32 cellular contexts compared by ENCODE assay signal in genomic region chrX:154739952-154740351, GRCh38. TPM values are rescaled to one million over a fixed set of nuclear protein-coding genes. Genes with fewer than 3 reads are reported as not detected.
A peak's percentile ranks its signal among the peaks of the same experiment; 100 is the strongest.
DNase-seq lines count a peak whose midpoint lies in the region; ATAC-seq and TF ChIP-seq lines count a peak whose summit lies in the region.
"Had no signal": no experiment of that assay in that cellular context is flagged by ENCODE, and none has a peak within 500 bp of the region (broad histone marks: within the 10 kb centered on the region; RNA-seq: fewer than 3 reads in every experiment).

No MANE protein-coding gene starts in this region.

- H3K27me3 ChIP-seq in HL-60 (ENCODE audit: insufficient read depth, poor library complexity, severe bottlenecking) (no peaks in the 10 kb centered on the region), Panc1 (ENCODE audit: control insufficient read depth, insufficient read depth, low read length) (no peaks in the 10 kb centered on the region)
- H3K27me3 ChIP-seq: cardiac muscle cell, gastroesophageal sphincter, left lung, MG63, ovary, right atrium auricular region, thyroid gland had no signal

- DNase-seq in AML-193 (lab: John Stamatoyannopoulos, UW) (peak; percentile 26 to 49), HL-60 (ENCODE audit: low read depth in 1 of 2, low spot score in 1 of 2) (no peak), Panc1 (ENCODE audit: low read depth, low spot score) (no peak), NCI-H128 (lab: John Stamatoyannopoulos, UW; ENCODE audit: unreplicated experiment) (no peak), RKO (ENCODE audit: low spot score) (no peak), DMS153 (lab: John Stamatoyannopoulos, UW) (no peak)
- no peak for DNase-seq in central memory CD8-positive, alpha-beta T cell (ENCODE audit: low spot score in 2 of 2)
- DNase-seq: anterior cingulate cortex; DMS 273 treated with DMSO at 0.1 percent for 48 hours; hippocampal formation; left lung; MG63; naive B cell; NCI-H1694 treated with DMSO at 0.1 percent for 48 hours; NCI-H524 treated with DMSO at 0.1 percent for 48 hours; NK-92 treated with Interleukin-12 subunit alpha and Interleukin-12 subunit beta, amount 100 ng/mL, for 24 hours; ovary; SK-N-SH; stimulated activated naive CD8-positive, alpha-beta T cell treated with anti-CD3 and anti-CD28 coated beads, Interleukin-15, amount 100 ng/mL, for 72 hours; T1000; thyroid gland had no signal

- BruUV-seq in Panc1 (replicated peaks; lab: Mats Ljungman, UMichigan) = no TSS peak

- no peaks in the 10 kb centered on the region for H3K9me3 ChIP-seq in Panc1 (ENCODE audit: control insufficient read depth, insufficient read depth, low read depth, low read length)
- H3K9me3 ChIP-seq: gastroesophageal sphincter, left lung, MG63, ovary, SK-N-SH, thyroid gland had no signal

- H3K4me3 Mint-ChIP-seq in central memory CD8-positive, alpha-beta T cell = peak overlapping the region; percentile 38
- H3K4me3 Mint-ChIP-seq: activated naive CD4-positive, alpha-beta T cell treated with anti-CD3 and anti-CD28 coated beads, Interleukin-2, amount 50 U/mL, for 24 hours; activated T-helper 1 cell treated with anti-CD3 and anti-CD28 coated beads, Interleukin-12 subunit alpha, Interleukin-12 subunit beta, Interleukin-2, Interleukin-4 antibody, amounts not matched to agents 30 ng/mL and 10 ng/mL and 1 ng/mL, durations not matched to agents 14 hours and 24 hours and 36 hours; CD14-positive monocyte; dendritic cell treated with granulocyte-macrophage colony-stimulating factor and Interleukin-4, amounts not matched to agents 40 ng/mL and 50 ng/mL, for 4 days; IgD-negative memory B cell; naive B cell; stimulated activated naive CD8-positive, alpha-beta T cell treated with anti-CD3 and anti-CD28 coated beads, Interleukin-15, amount 100 ng/mL, for 72 hours had no signal

- no peak for ATAC-seq in Panc1
- ATAC-seq in central memory CD8-positive, alpha-beta T cell (replicated peaks; ENCODE audit: extremely low read depth, poor library complexity, severe bottlenecking) = peak; percentile 46
- ATAC-seq in GM18520 (IDR thresholded peaks at IDR 0.05; ENCODE audit: unreplicated experiment) = no peak
- ATAC-seq: activated CD4-positive, CD25-positive, alpha-beta regulatory T cell treated with anti-CD3 and anti-CD28 coated beads, Interleukin-2, amount 50 U/mL, for 24 hours; gastroesophageal sphincter; left lung; stimulated activated naive CD8-positive, alpha-beta T cell treated with anti-CD3 and anti-CD28 coated beads, Interleukin-15, amount 100 ng/mL, for 72 hours had no signal

- H3K4me1 Mint-ChIP-seq in central memory CD8-positive, alpha-beta T cell = peaks cover 55% of the 10 kb centered on the region

- no peaks in the 10 kb centered on the region for H3K27me3 Mint-ChIP-seq in central memory CD8-positive, alpha-beta T cell
- H3K27me3 Mint-ChIP-seq: activated naive CD4-positive, alpha-beta T cell treated with anti-CD3 and anti-CD28 coated beads, Interleukin-2, amount 50 U/mL, for 24 hours; dendritic cell treated with granulocyte-macrophage colony-stimulating factor and Interleukin-4, amounts not matched to agents 40 ng/mL and 50 ng/mL, for 4 days; IgD-negative memory B cell; stimulated activated naive CD8-positive, alpha-beta T cell treated with anti-CD3 and anti-CD28 coated beads, Interleukin-15, amount 100 ng/mL, for 72 hours had no signal

- intact Hi-C loops in Panc1 (cut with micrococcal nuclease; ENCODE audit: unreplicated experiment) = no loop called here

- H3K4me1 ChIP-seq in Panc1 (ENCODE audit: control insufficient read depth, insufficient read depth, low read length) = peaks cover 40% of the 10 kb centered on the region

- in situ Hi-C loops in Panc1 (cut with HindIII; ENCODE audit: low pct_unique_long_range_greater_than_20kb, low sequenced_read_pairs) = no loop called here

- CTCF ChIA-PET in Panc1 (lab: Charles Lee) = no interaction called here

- H3K27ac ChIP-seq in HL-60 (replicated peaks) (peak overlapping the region; percentile 37), Panc1 (ENCODE audit: low read length) (peak overlapping the region; percentile 23; the same call in 1 of the 2 replicates)
- H3K27ac ChIP-seq: cardiac muscle cell, gastroesophageal sphincter, left lung, ovary, right atrium auricular region, RWPE1, thyroid gland had no signal

- no peaks in the 10 kb centered on the region for H3K36me3 ChIP-seq in Panc1 (ENCODE audit: control insufficient read depth, insufficient read depth, low read length)
- H3K36me3 ChIP-seq: cardiac muscle cell, gastroesophageal sphincter, left lung, MG63, ovary, right atrium auricular region, thyroid gland had no signal

- peaks cover 4% of the 10 kb centered on the region for H3K36me3 Mint-ChIP-seq in central memory CD8-positive, alpha-beta T cell (ENCODE audit: insufficient read depth)
- H3K36me3 Mint-ChIP-seq: activated naive CD4-positive, alpha-beta T cell treated with anti-CD3 and anti-CD28 coated beads, Interleukin-2, amount 50 U/mL, for 24 hours; IgD-negative memory B cell; naive B cell had no signal

- POLR2A ChIA-PET in Panc1 (lab: Charles Lee) = interaction anchor here (0.7 kb wide), 1 partner anchor 244 kb away, joined by 3 read pairs; no protein-coding TSS in a partner anchor

- H3K4me3 ChIP-seq in HL-60 (replicated peaks; ENCODE audit: insufficient read depth, low read length) (no peak overlapping the region), Panc1 (ENCODE audit: low read depth in 2 of 2, low read length in 2 of 2) (no peak overlapping the region)
- H3K4me3 ChIP-seq: cardiac muscle cell, gastroesophageal sphincter, left lung, MG63, ovary, right atrium auricular region, thyroid gland had no signal

- TF ChIP-seq CTCF in HL-60 (IDR thresholded peaks at IDR 0.05; ENCODE audit: insufficient read depth, low read length) = no peak
- no peak for TF ChIP-seq CTCF in Panc1 (IDR thresholded peaks at IDR 0.05)

- no peaks in the 10 kb centered on the region for H3K9me3 Mint-ChIP-seq in central memory CD8-positive, alpha-beta T cell
- H3K9me3 Mint-ChIP-seq: activated naive CD4-positive, alpha-beta T cell treated with anti-CD3 and anti-CD28 coated beads, Interleukin-2, amount 50 U/mL, for 24 hours; activated T-helper 1 cell treated with anti-CD3 and anti-CD28 coated beads, Interleukin-12 subunit alpha, Interleukin-12 subunit beta, Interleukin-2, Interleukin-4 antibody, amounts not matched to agents 30 ng/mL and 10 ng/mL and 1 ng/mL, durations not matched to agents 14 hours and 24 hours and 36 hours; dendritic cell treated with granulocyte-macrophage colony-stimulating factor and Interleukin-4, amounts not matched to agents 40 ng/mL and 50 ng/mL, for 4 days; IgD-negative memory B cell; stimulated activated naive CD8-positive, alpha-beta T cell treated with anti-CD3 and anti-CD28 coated beads, Interleukin-15, amount 100 ng/mL, for 72 hours had no signal

- peak overlapping the region; percentile 96 for H3K27ac Mint-ChIP-seq in central memory CD8-positive, alpha-beta T cell (ENCODE audit: low read depth)
- H3K27ac Mint-ChIP-seq: activated naive CD4-positive, alpha-beta T cell treated with anti-CD3 and anti-CD28 coated beads, Interleukin-2, amount 50 U/mL, for 24 hours; dendritic cell treated with granulocyte-macrophage colony-stimulating factor and Interleukin-4, amounts not matched to agents 40 ng/mL and 50 ng/mL, for 4 days; IgD-negative memory B cell; naive B cell; stimulated activated naive CD8-positive, alpha-beta T cell treated with anti-CD3 and anti-CD28 coated beads, Interleukin-15, amount 100 ng/mL, for 72 hours had no signal

RNA-seq across cellular contexts. Expression of gene GAB3, which starts 10.9 kb away (rescaled TPM):
- 8.2 TPM for total RNA-seq in Panc1 (2021; ENCODE audit: unreplicated experiment)
- polyA plus RNA-seq in Panc1 (2012; ENCODE audit: insufficient read length) = 2.9 TPM
- polyA plus RNA-seq: cardiac muscle cell had no signal

RNA-seq across cellular contexts. Expression of gene DKC1, which starts 22.7 kb away (rescaled TPM):
- total RNA-seq in Panc1 (2021; ENCODE audit: unreplicated experiment) = 179 TPM
- 131 TPM for polyA plus RNA-seq in Panc1 (2012; ENCODE audit: insufficient read length)

Comparison
In these comparisons a context has a peak if more than half of its experiments do, and no peak if none do; other contexts are left out.
1. DNase-seq: peak in AML-193 (2 of 2); none in HL-60 (0 of 2), Panc1 (single experiment), central memory CD8-positive, alpha-beta T cell (0 of 2), NCI-H128 (single experiment), RKO (single experiment) and DMS153 (single experiment).